ENCODE assay signal across 8 cellular contexts in the genomic region with DNA sequence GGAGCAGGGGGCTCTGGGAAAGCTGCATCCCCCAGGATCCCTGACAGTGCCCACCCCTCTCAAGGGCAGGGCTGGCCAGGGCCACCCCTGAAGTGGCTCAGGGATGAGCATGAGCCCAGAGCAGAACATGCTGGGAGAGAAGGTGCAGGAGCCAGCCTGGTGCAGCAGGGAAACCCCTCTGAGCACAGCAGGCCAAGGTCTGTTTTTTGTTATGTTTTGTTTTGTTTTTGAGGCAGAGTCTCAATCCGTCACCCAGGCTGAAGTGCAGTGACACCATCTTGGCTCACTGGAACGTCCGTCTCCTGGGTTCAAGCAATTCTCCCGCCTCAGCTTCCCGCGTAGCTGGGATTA. TPM values are rescaled to one million over a fixed set of nuclear protein-coding genes. Genes with fewer than 3 reads are reported as not detected.
DNase-seq lines count a peak whose midpoint lies in the region; ATAC-seq and TF ChIP-seq lines count a peak whose summit lies in the region.

No MANE protein-coding gene starts in this region.

- intact Hi-C loops in activated CD8-positive, alpha-beta T cell treated with anti-CD3 and anti-CD28 coated beads for 36 hours (cut with micrococcal nuclease), result no loop called here
- intact Hi-C loops in lower lobe of right lung (cut with DNase I), result no loop called here

- POLR2A ChIA-PET in activated CD4-positive, alpha-beta T cell treated with anti-CD3 and anti-CD28 coated beads, Interleukin-2, amount 10 ng/mL, durations not matched to agents 7 days and 5 days (lab: Charles Lee), result no interaction called here
- POLR2A ChIA-PET in activated CD8-positive, alpha-beta T cell treated with anti-CD3 and anti-CD28 coated beads for 36 hours (lab: Charles Lee), result interaction anchor here (0.6 to 1.1 kb wide), 2 partner anchors 32 to 78 kb away, joined by 3 read pairs; partner anchors contain the start of genes LMF2 and NCAPH2

- peaks cover 51% of the 10 kb centered on the region for H3K4me1 Mint-ChIP-seq in activated CD4-positive, alpha-beta T cell treated with anti-CD3 and anti-CD28 coated beads, Interleukin-2, amount 10 ng/mL, durations not matched to agents 7 days and 5 days
- peaks cover 43% of the 10 kb centered on the region for H3K4me1 Mint-ChIP-seq in activated CD8-positive, alpha-beta T cell treated with anti-CD3 and anti-CD28 coated beads for 36 hours (ENCODE audit: low read depth)

- H3K36me3 Mint-ChIP-seq in activated CD4-positive, alpha-beta T cell treated with anti-CD3 and anti-CD28 coated beads, Interleukin-2, amount 10 ng/mL, durations not matched to agents 7 days and 5 days (ENCODE audit: low read depth), result peaks cover 13% of the 10 kb centered on the region
- peaks cover 1% of the 10 kb centered on the region for H3K36me3 Mint-ChIP-seq in activated CD8-positive, alpha-beta T cell treated with anti-CD3 and anti-CD28 coated beads for 36 hours (ENCODE audit: low read depth)

- 95% methylated on average over 6 of the region's 6 CpGs for WGBS in thymus

- H3K36me3 ChIP-seq in lower lobe of right lung (no peaks in the 10 kb centered on the region), thymus (ENCODE audit: control insufficient read depth, insufficient read depth) (peaks cover 4% of the 10 kb centered on the region)

- H3K4me3 ChIP-seq in lower lobe of right lung (peak overlapping the region; percentile 83), thymus (ENCODE audit: low read length) (peak overlapping the region; percentile 98)

- H3K27me3 Mint-ChIP-seq in activated CD4-positive, alpha-beta T cell treated with anti-CD3 and anti-CD28 coated beads, Interleukin-2, amount 10 ng/mL, durations not matched to agents 7 days and 5 days, result peaks cover 9% of the 10 kb centered on the region
- H3K27me3 Mint-ChIP-seq in activated CD8-positive, alpha-beta T cell treated with anti-CD3 and anti-CD28 coated beads for 36 hours, result peaks cover 6% of the 10 kb centered on the region

- peak overlapping the region; percentile 79 for H3K27ac Mint-ChIP-seq in activated CD4-positive, alpha-beta T cell treated with anti-CD3 and anti-CD28 coated beads, Interleukin-2, amount 10 ng/mL, durations not matched to agents 7 days and 5 days
- H3K27ac Mint-ChIP-seq in activated CD8-positive, alpha-beta T cell treated with anti-CD3 and anti-CD28 coated beads for 36 hours, result peak overlapping the region; percentile 72

- H3K9me3 Mint-ChIP-seq in activated CD4-positive, alpha-beta T cell treated with anti-CD3 and anti-CD28 coated beads, Interleukin-2, amount 10 ng/mL, durations not matched to agents 7 days and 5 days, result no peaks in the 10 kb centered on the region
- no peaks in the 10 kb centered on the region for H3K9me3 Mint-ChIP-seq in activated CD8-positive, alpha-beta T cell treated with anti-CD3 and anti-CD28 coated beads for 36 hours

- peaks cover 12% of the 10 kb centered on the region for H3K27me3 ChIP-seq in lower lobe of right lung (ENCODE audit: low read depth)
- H3K27me3 ChIP-seq in thymus (ENCODE audit: control insufficient read depth, insufficient read depth), result peaks cover 10% of the 10 kb centered on the region

- H3K4me1 ChIP-seq in lower lobe of right lung, result peaks cover 42% of the 10 kb centered on the region
- H3K4me1 ChIP-seq in thymus (ENCODE audit: control insufficient read depth, insufficient read depth, low read length), result peaks cover 34% of the 10 kb centered on the region

- peak overlapping the region; percentile 63 for H3K4me3 Mint-ChIP-seq in activated CD4-positive, alpha-beta T cell treated with anti-CD3 and anti-CD28 coated beads, Interleukin-2, amount 10 ng/mL, durations not matched to agents 7 days and 5 days
- peak overlapping the region; percentile 63 for H3K4me3 Mint-ChIP-seq in activated CD8-positive, alpha-beta T cell treated with anti-CD3 and anti-CD28 coated beads for 36 hours

- CTCF ChIA-PET in activated CD4-positive, alpha-beta T cell treated with anti-CD3 and anti-CD28 coated beads, Interleukin-2, amount 10 ng/mL, durations not matched to agents 7 days and 5 days (lab: Charles Lee), result interaction anchor here (0.9 to 1.3 kb wide), 2 partner anchors 33 to 144 kb away, joined by 3 to 4 read pairs; no protein-coding TSS in a partner anchor
- CTCF ChIA-PET in activated CD8-positive, alpha-beta T cell treated with anti-CD3 and anti-CD28 coated beads for 36 hours (lab: Charles Lee), result interaction anchor here (0.5 to 1.4 kb wide), 2 partner anchors 22 to 58 kb away, joined by 3 to 4 read pairs; no protein-coding TSS in a partner anchor

- H3K9me3 ChIP-seq in lower lobe of right lung, result no peaks in the 10 kb centered on the region
- H3K9me3 ChIP-seq in thymus (ENCODE audit: control insufficient read depth), result no peaks in the 10 kb centered on the region

- no peak for DNase-seq in activated CD4-positive, alpha-beta T cell treated with anti-CD3 and anti-CD28 coated beads, Interleukin-2, amount 10 ng/mL, durations not matched to agents 7 days and 5 days
- no peak for DNase-seq in activated CD4-positive, alpha-beta T cell treated with anti-CD3 and anti-CD28 coated beads, Interleukin-2, amount 50 U/mL, for 4 hours
- DNase-seq in activated CD8-positive, alpha-beta T cell treated with anti-CD3 and anti-CD28 coated beads for 36 hours, result no peak
- DNase-seq in lower lobe of right lung (no peak), SIG-M5 treated with dmso at 0.1 percent for 504 hours (lab: John Stamatoyannopoulos, UW; ENCODE audit: unreplicated experiment) (no peak)

- ATAC-seq in activated CD8-positive, alpha-beta T cell treated with anti-CD3 and anti-CD28 coated beads for 36 hours, result no peak
- no peak for ATAC-seq in lower lobe of right lung
- ATAC-seq in HG02678 (IDR thresholded peaks at IDR 0.05; ENCODE audit: unreplicated experiment), result no peak
- ATAC-seq in HG03039 (IDR thresholded peaks at IDR 0.05; ENCODE audit: unreplicated experiment), result no peak

- peak overlapping the region; percentile 79 for H3K27ac ChIP-seq in lower lobe of right lung
- H3K27ac ChIP-seq in thymus (ENCODE audit: low read depth), result no peak overlapping the region

- TF ChIP-seq CTCF in activated CD8-positive, alpha-beta T cell treated with anti-CD3 and anti-CD28 coated beads for 36 hours (IDR thresholded peaks at IDR 0.05), result no peak
- no peak for TF ChIP-seq CTCF in lower lobe of right lung (IDR thresholded peaks at IDR 0.05)

RNA-seq across cellular contexts. Expression of gene SBF1, which starts 0.8 kb away (rescaled TPM):
- total RNA-seq in activated CD4-positive, alpha-beta T cell treated with anti-CD3 and anti-CD28 coated beads, Interleukin-2, amount 10 ng/mL, durations not matched to agents 7 days and 5 days, result 100 to 1,000 TPM; 211 to 224 TPM
- total RNA-seq in activated CD8-positive, alpha-beta T cell treated with anti-CD3 and anti-CD28 coated beads for 36 hours, result 100 to 1,000 TPM; 120 TPM
- total RNA-seq in lower lobe of right lung, result 59.0 TPM
- 88.2 TPM for polyA plus RNA-seq in thymus

RNA-seq across cellular contexts. Expression of gene ADM2, which starts 5.7 kb away (rescaled TPM):
- total RNA-seq in activated CD4-positive, alpha-beta T cell treated with anti-CD3 and anti-CD28 coated beads, Interleukin-2, amount 10 ng/mL, durations not matched to agents 7 days and 5 days, result 1 to 10 TPM; 3.7 to 4.1 TPM
- 1 to 10 TPM; 5.5 to 6.8 TPM for total RNA-seq in activated CD8-positive, alpha-beta T cell treated with anti-CD3 and anti-CD28 coated beads for 36 hours
- 1.5 TPM for total RNA-seq in lower lobe of right lung
- polyA plus RNA-seq in thymus, result 1.4 TPM

RNA-seq across cellular contexts. Expression of gene MIOX, which starts 11.0 kb away (rescaled TPM):
- total RNA-seq in activated CD4-positive, alpha-beta T cell treated with anti-CD3 and anti-CD28 coated beads, Interleukin-2, amount 10 ng/mL, durations not matched to agents 7 days and 5 days, result under 1 TPM in 1 of 2 experiments, not detected in 1; 0.23 TPM
- total RNA-seq in activated CD8-positive, alpha-beta T cell treated with anti-CD3 and anti-CD28 coated beads for 36 hours, result under 1 TPM in 1 of 2 experiments, not detected in 1; 0.29 TPM
- total RNA-seq in lower lobe of right lung, result not detected
- 1.7 TPM for polyA plus RNA-seq in thymus

RNA-seq across cellular contexts. Expression of gene LMF2, which starts 31.9 kb away (rescaled TPM):
- total RNA-seq in activated CD4-positive, alpha-beta T cell treated with anti-CD3 and anti-CD28 coated beads, Interleukin-2, amount 10 ng/mL, durations not matched to agents 7 days and 5 days, result 100 to 1,000 TPM; 130 to 139 TPM
- 10 to 100 TPM; 48.0 to 48.8 TPM for total RNA-seq in activated CD8-positive, alpha-beta T cell treated with anti-CD3 and anti-CD28 coated beads for 36 hours
- 58.8 TPM for total RNA-seq in lower lobe of right lung
- 90.2 TPM for polyA plus RNA-seq in thymus

RNA-seq across cellular contexts. Expression of gene NCAPH2, which starts 32.4 kb away (rescaled TPM):
- total RNA-seq in activated CD4-positive, alpha-beta T cell treated with anti-CD3 and anti-CD28 coated beads, Interleukin-2, amount 10 ng/mL, durations not matched to agents 7 days and 5 days, result 100 to 1,000 TPM; 110 to 133 TPM
- total RNA-seq in activated CD8-positive, alpha-beta T cell treated with anti-CD3 and anti-CD28 coated beads for 36 hours, result 100 to 1,000 TPM; 121 to 126 TPM
- 46.1 TPM for total RNA-seq in lower lobe of right lung
- 40.8 TPM for polyA plus RNA-seq in thymus
